Comparison of ENCODE assay signal across 8 cellular contexts in the genomic region with DNA sequence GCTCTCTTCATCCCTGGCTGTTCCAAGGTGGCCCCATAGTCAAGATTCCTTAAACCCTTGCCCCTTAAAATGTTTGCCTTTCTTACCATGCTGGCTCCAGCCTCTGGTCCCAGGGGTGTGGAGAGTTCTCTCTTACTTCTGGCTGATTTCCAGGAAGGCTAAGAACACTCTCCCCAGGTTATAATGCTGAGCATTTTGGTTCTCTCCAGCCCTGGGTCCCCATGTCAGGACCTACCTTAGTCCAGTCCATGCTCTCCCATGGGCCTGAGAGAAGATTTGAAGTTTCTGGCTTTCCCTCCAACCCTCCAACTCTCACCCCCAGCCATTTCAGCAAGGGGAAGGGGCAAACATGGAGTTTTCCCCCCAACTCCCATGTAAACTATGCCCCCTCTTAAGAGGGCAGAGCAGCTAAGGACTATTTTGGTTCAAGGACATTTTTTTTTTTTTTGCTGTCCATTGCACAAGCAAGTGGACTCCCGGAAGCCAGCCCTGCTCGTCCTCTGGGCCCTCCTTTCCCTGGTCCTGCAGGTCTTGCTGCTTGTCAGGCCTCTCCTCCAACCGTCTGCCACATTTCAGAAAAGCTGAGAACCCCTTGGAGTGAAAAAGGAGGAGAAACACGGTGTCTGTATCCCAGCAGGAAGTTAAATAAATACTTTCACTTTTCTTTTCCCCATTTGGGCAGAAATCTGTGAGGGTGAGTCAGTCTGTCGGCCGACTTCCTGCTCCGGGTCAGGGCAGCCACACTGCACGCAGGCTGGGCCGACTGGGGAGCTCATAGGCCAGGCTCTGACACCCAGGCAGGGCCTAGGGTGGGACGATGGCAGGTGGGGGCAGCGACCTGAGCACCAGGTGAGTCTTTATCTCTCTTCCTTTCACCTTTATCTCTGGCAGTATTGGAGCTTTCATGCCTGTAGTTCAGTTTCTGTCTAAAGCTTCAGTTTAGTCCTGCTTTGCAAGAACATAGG. TPM values are rescaled to one million over a fixed set of nuclear protein-coding genes. Genes with fewer than 3 reads are reported as not detected.
DNase-seq lines count a peak whose midpoint lies in the region; ATAC-seq lines count a peak whose summit lies in the region.

A gene (plus strand): TSS at position 741 of the 965 bp plus-strand sequence. CDS start 77 bp downstream, at position 818.

- peak; percentile 91 for DNase-seq in ACHN
- peak; percentile 68 for DNase-seq in SIG-M5 (lab: John Stamatoyannopoulos, UW)
- peak; percentile 56 for DNase-seq in activated gamma-delta T cell (lab: John Stamatoyannopoulos, UW)
- peak in 36 of 42 donors; percentile 14 to 73 (median 40) for DNase-seq in head of caudate nucleus
- peak; percentile 83 for DNase-seq in sciatic nerve (ENCODE audit: low spot score)
- DNase-seq in NCI-H748 treated with DMSO at 0.1 percent for 48 hours (lab: John Stamatoyannopoulos, UW): no peak

- ATAC-seq in GM19025 (IDR thresholded peaks at IDR 0.05; ENCODE audit: low read depth, unreplicated experiment) (peak; percentile 92), HG03175 (IDR thresholded peaks at IDR 0.05; ENCODE audit: unreplicated experiment) (peak; percentile 95), sciatic nerve (peak; percentile 97)

- intact Hi-C loops in head of caudate nucleus (cut with DNase I): no loop called here
- intact Hi-C loops in sciatic nerve (cut with DNase I): no loop called here

- in situ Hi-C loops in ACHN (cut with HindIII; ENCODE audit: low pct_ligation_motif_present, low pct_unique_long_range_greater_than_20kb, low sequenced_read_pairs): no loop called here

RNA-seq across cellular contexts. Expression of the gene that starts here (rescaled TPM):
- 26.2 TPM for total RNA-seq in sciatic nerve
